In the genomic region with DNA sequence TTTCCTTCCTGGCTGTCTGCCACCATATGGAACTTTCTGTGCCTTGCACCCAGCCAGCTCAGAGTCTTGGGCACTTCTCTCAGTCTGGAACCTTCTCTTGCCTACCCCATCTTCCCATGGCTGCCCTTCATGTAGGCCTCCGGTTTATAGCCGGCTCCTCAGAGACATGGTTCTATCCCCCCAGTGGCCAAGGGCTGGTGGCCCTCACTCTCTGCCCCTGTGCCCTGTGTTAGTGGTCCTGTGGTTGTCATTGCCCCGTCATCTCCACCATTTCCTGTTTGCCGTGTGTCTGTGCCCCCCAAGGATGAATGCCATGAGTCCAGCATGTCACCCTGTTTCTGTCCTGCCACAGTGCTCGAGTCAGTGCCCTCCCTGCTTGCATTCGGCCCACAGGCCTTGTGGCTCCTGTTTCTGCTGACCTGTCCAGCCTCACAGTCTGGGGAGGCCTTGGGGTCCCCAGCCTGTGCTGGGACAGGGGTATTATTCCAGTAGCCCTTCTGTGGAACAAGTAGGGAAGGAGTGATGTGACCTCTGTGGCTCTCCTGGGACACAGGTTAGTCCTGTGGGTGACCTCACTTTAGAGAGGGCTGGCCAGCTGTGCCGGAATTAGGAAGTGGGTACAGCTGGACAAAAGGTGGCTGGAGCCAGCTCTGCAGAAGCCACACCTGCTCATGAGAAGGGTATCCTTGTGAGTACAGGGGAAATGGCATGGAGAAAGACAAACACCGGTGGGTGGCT, we compare ENCODE assay signal across 1 cellular context.
TF ChIP-seq lines count a peak whose summit lies in the region.

No MANE protein-coding gene starts in this region.

TF ChIP-seq in K562, 482 proteins besides CTCF, POLR2A, EP300 and RAD21:
- TF ChIP-seq ARID2 (IDR thresholded peaks at IDR 0.05) (no peak), ZNF253 (CRISPR knock-in tag; conservative IDR thresholded peaks at IDR 0.05) (no peak), EZH2 (IDR thresholded peaks at IDR 0.05; ENCODE audit: borderline replicate concordance, low read depth, low read length) (no peak), ZNF239 (CRISPR knock-in tag; IDR thresholded peaks at IDR 0.05) (no peak), E2F3 (CRISPR knock-in tag; IDR thresholded peaks at IDR 0.05) (no peak), NR2C2 (CRISPR knock-in tag; IDR thresholded peaks at IDR 0.05) (no peak), NR2C2 (tag; IDR thresholded peaks at IDR 0.05) (no peak), HSF4 (CRISPR knock-in tag; IDR thresholded peaks at IDR 0.05; ENCODE audit: borderline replicate concordance) (no peak), POLR2H (tag; IDR thresholded peaks at IDR 0.05; ENCODE audit: low read depth) (no peak), SETDB1 (IDR thresholded peaks at IDR 0.05; ENCODE audit: low read length) (no peak), SIX5 (IDR thresholded peaks at IDR 0.05; ENCODE audit: borderline replicate concordance in 1 of 2, insufficient read depth in 1 of 2, low read depth in 1 of 2, low read length in 2 of 2) (no peak), ZSCAN32 (CRISPR knock-in tag; IDR thresholded peaks at IDR 0.05) (no peak), ZNF311 (CRISPR knock-in tag; IDR thresholded peaks at IDR 0.05) (no peak), ZFX (CRISPR knock-in tag; IDR thresholded peaks at IDR 0.05) (no peak), MYBL2 (IDR thresholded peaks at IDR 0.05; ENCODE audit: low read depth) (no peak), MYBL2 (CRISPR knock-in tag; IDR thresholded peaks at IDR 0.05; ENCODE audit: borderline replicate concordance) (no peak), HMG20B (CRISPR knock-in tag; IDR thresholded peaks at IDR 0.05) (no peak), PURB (CRISPR knock-in tag; IDR thresholded peaks at IDR 0.05; ENCODE audit: low read depth) (no peak), TBL1XR1 (IDR thresholded peaks at IDR 0.05; ENCODE audit: low read length in 2 of 2) (no peak)
- TF ChIP-seq, protein P1, sequence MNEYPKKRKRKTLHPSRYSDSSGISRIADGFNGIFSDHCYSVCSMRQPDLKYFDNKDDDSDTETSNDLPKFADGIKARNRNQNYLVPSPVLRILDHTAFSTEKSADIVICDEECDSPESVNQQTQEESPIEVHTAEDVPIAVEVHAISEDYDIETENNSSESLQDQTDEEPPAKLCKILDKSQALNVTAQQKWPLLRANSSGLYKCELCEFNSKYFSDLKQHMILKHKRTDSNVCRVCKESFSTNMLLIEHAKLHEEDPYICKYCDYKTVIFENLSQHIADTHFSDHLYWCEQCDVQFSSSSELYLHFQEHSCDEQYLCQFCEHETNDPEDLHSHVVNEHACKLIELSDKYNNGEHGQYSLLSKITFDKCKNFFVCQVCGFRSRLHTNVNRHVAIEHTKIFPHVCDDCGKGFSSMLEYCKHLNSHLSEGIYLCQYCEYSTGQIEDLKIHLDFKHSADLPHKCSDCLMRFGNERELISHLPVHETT (CRISPR knock-in tag; conservative IDR thresholded peaks at IDR 0.05 in 1 of 2, IDR thresholded peaks at IDR 0.05 in 1 of 2) = no peak
- TF ChIP-seq, protein P2, sequence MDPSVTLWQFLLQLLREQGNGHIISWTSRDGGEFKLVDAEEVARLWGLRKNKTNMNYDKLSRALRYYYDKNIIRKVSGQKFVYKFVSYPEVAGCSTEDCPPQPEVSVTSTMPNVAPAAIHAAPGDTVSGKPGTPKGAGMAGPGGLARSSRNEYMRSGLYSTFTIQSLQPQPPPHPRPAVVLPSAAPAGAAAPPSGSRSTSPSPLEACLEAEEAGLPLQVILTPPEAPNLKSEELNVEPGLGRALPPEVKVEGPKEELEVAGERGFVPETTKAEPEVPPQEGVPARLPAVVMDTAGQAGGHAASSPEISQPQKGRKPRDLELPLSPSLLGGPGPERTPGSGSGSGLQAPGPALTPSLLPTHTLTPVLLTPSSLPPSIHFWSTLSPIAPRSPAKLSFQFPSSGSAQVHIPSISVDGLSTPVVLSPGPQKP (CRISPR knock-in tag; IDR thresholded peaks at IDR 0.05) = no peak
- TF ChIP-seq, protein P3, sequence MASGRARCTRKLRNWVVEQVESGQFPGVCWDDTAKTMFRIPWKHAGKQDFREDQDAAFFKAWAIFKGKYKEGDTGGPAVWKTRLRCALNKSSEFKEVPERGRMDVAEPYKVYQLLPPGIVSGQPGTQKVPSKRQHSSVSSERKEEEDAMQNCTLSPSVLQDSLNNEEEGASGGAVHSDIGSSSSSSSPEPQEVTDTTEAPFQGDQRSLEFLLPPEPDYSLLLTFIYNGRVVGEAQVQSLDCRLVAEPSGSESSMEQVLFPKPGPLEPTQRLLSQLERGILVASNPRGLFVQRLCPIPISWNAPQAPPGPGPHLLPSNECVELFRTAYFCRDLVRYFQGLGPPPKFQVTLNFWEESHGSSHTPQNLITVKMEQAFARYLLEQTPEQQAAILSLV (tag; IDR thresholded peaks at IDR 0.05) = no peak
